Comparison of ENCODE assay signal across 8 cellular contexts in the genomic region with DNA sequence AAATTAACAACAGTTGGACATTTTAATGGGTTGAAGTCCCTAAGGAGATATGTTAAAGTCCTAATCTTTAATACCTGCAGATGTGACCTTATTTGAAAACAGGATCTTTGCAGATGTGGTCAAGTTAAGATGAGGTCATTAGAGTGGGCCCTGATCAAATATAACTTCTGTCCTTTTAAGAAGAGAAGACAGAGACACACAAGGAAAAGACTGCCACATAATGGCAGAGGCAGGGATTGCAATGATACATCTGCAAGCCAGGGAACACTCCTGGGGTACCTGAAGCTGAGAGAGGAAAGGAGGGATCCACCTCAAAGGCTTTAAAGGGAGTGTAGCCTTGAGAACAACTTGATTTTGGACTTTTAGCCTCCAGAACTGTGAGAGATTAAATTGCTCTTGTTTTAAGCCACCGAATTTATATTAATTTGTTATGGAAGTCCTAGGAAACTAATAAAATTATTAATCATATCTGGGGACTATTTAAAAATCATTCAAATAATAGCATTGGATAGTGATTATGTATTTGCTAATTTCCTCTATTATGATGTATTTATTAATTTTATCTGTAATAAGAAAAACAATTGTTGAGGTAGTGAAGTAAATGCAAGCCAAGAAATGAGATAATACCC.
DNase-seq lines count a peak whose midpoint lies in the region; ATAC-seq and TF ChIP-seq lines count a peak whose summit lies in the region.
"Had no signal": no experiment of that assay in that cellular context is flagged by ENCODE, and none has a peak within 500 bp of the region (broad histone marks: within the 10 kb centered on the region; RNA-seq: fewer than 3 reads in every experiment).

No MANE protein-coding gene starts in this region.

- in situ Hi-C loops in GM13977 (cut with MboI; ENCODE audit: low pct_unique_long_range_greater_than_20kb, low sequenced_read_pairs, unreplicated experiment) = no loop called here

- DNase-seq in GM13977 (ENCODE audit: low spot score) (peak; percentile 2), NCI-H69 (lab: John Stamatoyannopoulos, UW) (peak; percentile 70), erythroblast (lab: John Stamatoyannopoulos, UW) (peak; percentile 2 to 12), testis (peak; percentile 65)
- DNase-seq in stimulated activated CD4-positive, alpha-beta T cell treated with anti-CD3 and anti-CD28 coated beads, Interleukin-15, amount 100 ng/mL, for 24 hours = no peak
- DNase-seq: right cardiac atrium had no signal

- H3K4me1 ChIP-seq in testis = no peaks in the 10 kb centered on the region

- H3K4me3 ChIP-seq in testis = no peak overlapping the region

- TF ChIP-seq CTCF in GM13977 (IDR thresholded peaks at IDR 0.05; ENCODE audit: extremely low read depth, insufficient read depth, missing control alignments) = peak; percentile 77
- TF ChIP-seq CTCF in testis (IDR thresholded peaks at IDR 0.05) = peak in 1 of 3 experiments; percentile 27

- no peaks in the 10 kb centered on the region for H3K36me3 ChIP-seq in testis (ENCODE audit: low read depth, missing control alignments)

- no peaks in the 10 kb centered on the region for H3K27me3 ChIP-seq in testis

- 36 to 38% methylated on average over 1 of the region's 1 CpG for WGBS in testis, 2 donors

- H3K9me3 ChIP-seq in testis = no peaks in the 10 kb centered on the region

- TF ChIP-seq POLR2A in erythroblast (IDR thresholded peaks at IDR 0.05; ENCODE audit: low read length) = no peak
- TF ChIP-seq POLR2A in testis (IDR thresholded peaks at IDR 0.05) = no peak

- H3K27ac ChIP-seq in testis = no peak overlapping the region

- ATAC-seq in HG02610 (IDR thresholded peaks at IDR 0.05; ENCODE audit: unreplicated experiment) = peak; percentile 83
- no peak for ATAC-seq in esophagus mucosa

- intact Hi-C loops in testis (cut with DNase I; ENCODE audit: low total_unique reads) = no loop called here
